17 cellular contexts compared by ENCODE assay signal in the genomic region with DNA sequence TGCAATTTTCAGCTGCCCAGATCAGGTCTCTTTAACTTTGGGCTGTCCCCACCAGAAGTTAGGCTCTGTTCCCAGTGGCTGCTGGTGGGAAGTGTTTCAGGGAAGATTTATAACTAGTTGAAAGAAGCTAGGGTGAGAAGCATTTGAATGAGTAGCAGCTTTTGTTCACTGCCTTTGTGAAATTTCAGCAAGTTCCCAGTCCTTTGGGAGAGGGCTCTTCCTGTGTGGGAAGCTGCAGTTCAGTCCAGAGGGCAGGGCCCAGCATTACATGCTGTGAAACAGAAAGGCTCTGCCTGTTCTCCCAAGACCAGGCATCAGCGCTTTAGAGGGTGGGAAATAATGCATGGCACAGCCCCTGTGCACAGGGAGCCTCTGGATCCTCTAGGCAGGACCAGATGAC.
"Had no signal": no experiment of that assay in that cellular context is flagged by ENCODE, and none has a peak within 500 bp of the region (broad histone marks: within the 10 kb centered on the region; RNA-seq: fewer than 3 reads in every experiment).

No MANE protein-coding gene starts in this region.

- H3K4me3 ChIP-seq: cardiac muscle cell, left ventricle myocardium inferior, transverse colon, uterus had no signal

- DNase-seq: activated CD4-positive, alpha-beta T cell treated with anti-CD3 and anti-CD28 coated beads, Interleukin-2, amount 50 U/mL, for 48 hours; activated naive CD4-positive, alpha-beta T cell treated with anti-CD3 and anti-CD28 coated beads for 36 hours; activated T-cell treated with anti-CD3 and anti-CD28 coated beads for 4 hours; foreskin melanocyte; left ventricle myocardium inferior; mesendoderm; natural killer cell; stimulated activated CD4-positive, alpha-beta T cell treated with anti-CD3 and anti-CD28 coated beads, Interleukin-2, amount 100 ng/mL, for 24 hours; stimulated activated naive CD4-positive, alpha-beta T cell treated with Interleukin-2 at 50 U/mL for 16 hours; SW 1271; transverse colon; uterus; WERI-Rb-1 had no signal

- H3K4me1 Mint-ChIP-seq: natural killer cell had no signal

- H3K36me3 ChIP-seq: uterus had no signal

- FAIRE-seq: colon had no signal

- ATAC-seq: natural killer cell had no signal

- H3K9ac ChIP-seq: parathyroid adenoma had no signal

- H3K9me3 Mint-ChIP-seq: activated naive CD4-positive, alpha-beta T cell treated with anti-CD3 and anti-CD28 coated beads for 36 hours; activated T-helper 2 cell treated with anti-CD3 and anti-CD28 coated beads, Interferon-gamma antibody, Interleukin-2, Interleukin-4, amounts not matched to agents 10 μg/mL and 5 μg/mL and 100 μg/mL, durations not matched to agents 14 hours and 24 hours and 36 hours; natural killer cell had no signal

- H3K27me3 ChIP-seq: cardiac muscle cell, transverse colon, uterus had no signal

- H3K27ac ChIP-seq: cardiac muscle cell, left ventricle myocardium inferior, parathyroid adenoma, transverse colon, uterus, WERI-Rb-1 had no signal

- H2AFZ ChIP-seq: parathyroid adenoma had no signal

- H3K4me1 ChIP-seq: left ventricle myocardium inferior, parathyroid adenoma, uterus had no signal

- H3K27ac Mint-ChIP-seq: activated naive CD4-positive, alpha-beta T cell treated with anti-CD3 and anti-CD28 coated beads for 36 hours; activated T-helper 2 cell treated with anti-CD3 and anti-CD28 coated beads, Interferon-gamma antibody, Interleukin-2, Interleukin-4, amounts not matched to agents 10 μg/mL and 5 μg/mL and 100 μg/mL, durations not matched to agents 14 hours and 24 hours and 36 hours; natural killer cell had no signal

- H3K9me3 ChIP-seq: left ventricle myocardium inferior, transverse colon, uterus had no signal

- H3K4me3 Mint-ChIP-seq: activated naive CD4-positive, alpha-beta T cell treated with anti-CD3 and anti-CD28 coated beads for 36 hours; natural killer cell had no signal
